10 cellular contexts compared by ENCODE assay signal in genomic region chr3:191246034-191246433, GRCh38. TPM values are rescaled to one million over a fixed set of nuclear protein-coding genes. Genes with fewer than 3 reads are reported as not detected.
DNase-seq lines count a peak whose midpoint lies in the region; ATAC-seq and TF ChIP-seq lines count a peak whose summit lies in the region.
"Not testable (repeated sequence)": the region's sequence is repeated elsewhere in the genome, so short reads cannot be mapped to it uniquely, and the experiment has no call there.
"Had no signal": no experiment of that assay in that cellular context is flagged by ENCODE, and none has a peak within 500 bp of the region (broad histone marks: within the 10 kb centered on the region; RNA-seq: fewer than 3 reads in every experiment).

No MANE protein-coding gene starts in this region.

- intact Hi-C loops in sciatic nerve (cut with DNase I): not testable (repeated sequence)

- POLR2A ChIA-PET in GM10248 (lab: Yijun Ruan, JAX): not testable (repeated sequence)

- peak; percentile 24 for DNase-seq in GM10248 (ENCODE audit: extremely low spot score)
- DNase-seq in RPMI7951 (ENCODE audit: low read depth): peak; percentile 11
- peak; percentile 64 for DNase-seq in germinal center (ENCODE audit: low spot score)
- DNase-seq in sciatic nerve (ENCODE audit: low spot score): not testable (repeated sequence)

- CTCF ChIA-PET in GM10248 (lab: Yijun Ruan, JAX): interaction anchor here (1.6 to 1.9 kb wide), 2 partner anchors 13 to 30 kb away, joined by 5 to 10 read pairs; no protein-coding TSS in a partner anchor

- peak; percentile 48 for ATAC-seq in GM19035 (IDR thresholded peaks at IDR 0.05; ENCODE audit: unreplicated experiment)
- ATAC-seq in GM21717 (IDR thresholded peaks at IDR 0.05; ENCODE audit: unreplicated experiment): peak; percentile 90
- ATAC-seq in HG03025 (IDR thresholded peaks at IDR 0.05; ENCODE audit: low FRiP score, unreplicated experiment): peak; percentile 69
- peak; percentile 67 for ATAC-seq in HG03558 (IDR thresholded peaks at IDR 0.05; ENCODE audit: extremely low read depth, unreplicated experiment)
- ATAC-seq in sciatic nerve: peak; percentile 82

- not testable (repeated sequence) for TF ChIP-seq CTCF in GM10248 (IDR thresholded peaks at IDR 0.05; ENCODE audit: control extremely low read depth, extremely low read depth, low read depth, missing control alignments)

RNA-seq across cellular contexts. Expression of gene OSTN, which starts 47.0 kb away (rescaled TPM):
- total RNA-seq in RPMI7951 (2014; rRNA removed; shearing (Covaris generic)): not detected in 2 replicates
- 1.1 TPM for total RNA-seq in sciatic nerve
- total RNA-seq: H1, SJCRH30 had no signal
